22 cellular contexts compared by ENCODE assay signal in the genomic region with DNA sequence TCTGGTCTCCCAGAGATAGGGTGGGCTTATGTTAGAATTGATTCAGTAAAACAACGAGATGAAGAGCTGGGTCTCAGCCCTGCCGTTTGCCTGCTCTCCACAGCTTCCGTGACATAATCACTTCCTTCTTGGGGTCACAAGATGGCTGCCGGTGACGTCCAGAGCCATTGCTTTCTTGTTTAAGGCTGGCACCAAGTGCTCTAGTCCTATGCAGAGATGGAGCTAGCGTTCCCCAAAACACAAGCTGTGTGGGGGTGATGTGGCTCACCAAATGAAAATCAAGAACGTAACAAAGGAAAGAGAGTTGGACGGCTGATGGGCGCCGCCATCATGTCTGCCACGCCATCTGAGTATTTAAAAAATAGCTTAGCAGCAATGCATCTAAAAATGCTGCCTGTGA.
"Had no signal": no experiment of that assay in that cellular context is flagged by ENCODE, and none has a peak within 500 bp of the region (broad histone marks: within the 10 kb centered on the region; RNA-seq: fewer than 3 reads in every experiment).

No MANE protein-coding gene starts in this region.

- H3K9me3 ChIP-seq: ascending aorta, MG63 had no signal

- H3K36me3 ChIP-seq: cardiac muscle cell, MG63, WERI-Rb-1 had no signal

- H3K4me3 ChIP-seq: ascending aorta, cardiac muscle cell, MG63 had no signal

- H3K4me1 ChIP-seq: ascending aorta had no signal

- H3K27me3 ChIP-seq: ascending aorta, MG63 had no signal

- H3K36me3 Mint-ChIP-seq: activated naive CD4-positive, alpha-beta T cell treated with anti-CD3 and anti-CD28 coated beads, Interleukin-2, amount 50 U/mL, for 72 hours had no signal

- H3K9me3 Mint-ChIP-seq: activated CD4-positive, alpha-beta memory T cell treated with anti-CD3 and anti-CD28 coated beads, Interleukin-2, amount 10 ng/mL, durations not matched to agents 7 days and 5 days; activated naive CD4-positive, alpha-beta T cell treated with anti-CD3 and anti-CD28 coated beads, Interleukin-2, amount 50 U/mL, for 72 hours; activated naive CD8-positive, alpha-beta T cell treated with anti-CD3 and anti-CD28 coated beads, Interleukin-2, amount 50 U/mL, for 24 hours; brain had no signal

- H3K4me3 Mint-ChIP-seq: activated CD4-positive, alpha-beta memory T cell treated with anti-CD3 and anti-CD28 coated beads, Interleukin-2, amount 10 ng/mL, durations not matched to agents 7 days and 5 days; activated CD4-positive, alpha-beta T cell treated with anti-CD3 and anti-CD28 coated beads for 36 hours; activated naive CD8-positive, alpha-beta T cell treated with anti-CD3 and anti-CD28 coated beads, Interleukin-2, amount 50 U/mL, for 24 hours; brain had no signal

- H3K27ac ChIP-seq: ascending aorta, cardiac muscle cell, WERI-Rb-1 had no signal

- H3K27ac Mint-ChIP-seq: activated CD4-positive, alpha-beta memory T cell treated with anti-CD3 and anti-CD28 coated beads, Interleukin-2, amount 10 ng/mL, durations not matched to agents 7 days and 5 days had no signal

- H3K27me3 Mint-ChIP-seq: activated CD4-positive, alpha-beta memory T cell treated with anti-CD3 and anti-CD28 coated beads, Interleukin-2, amount 10 ng/mL, durations not matched to agents 7 days and 5 days; activated CD4-positive, alpha-beta T cell treated with anti-CD3 and anti-CD28 coated beads for 36 hours; activated naive CD8-positive, alpha-beta T cell treated with anti-CD3 and anti-CD28 coated beads, Interleukin-2, amount 50 U/mL, for 24 hours; brain had no signal

- DNase-seq: activated CD4-positive, alpha-beta memory T cell treated with anti-CD3 and anti-CD28 coated beads, Interleukin-2, amount 10 ng/mL, durations not matched to agents 7 days and 5 days; activated CD4-positive, alpha-beta T cell treated with anti-CD3 and anti-CD28 coated beads for 36 hours; activated CD4-positive, alpha-beta T cell treated with anti-CD3 and anti-CD28 coated beads, Interleukin-2, amount 50 U/mL, for 1 hour; activated naive CD4-positive, alpha-beta T cell treated with Interleukin-2 at 50 U/mL for 16 hours; activated naive CD8-positive, alpha-beta T cell treated with anti-CD3 and anti-CD28 coated beads, Interleukin-2, amount 50 U/mL, for 24 hours; activated T-cell treated with anti-CD3 and anti-CD28 coated beads for 4 hours; activated T-cell treated with anti-CD3 and anti-CD28 coated beads, Interleukin-2, amount 50 U/mL, for 48 hours; amniotic stem cell; MG63; NCI-H1105; NCI-H1436; NCI-H1694 treated with DMSO at 0.1 percent for 48 hours; NCI-H2029 treated with DMSO at 0.1 percent for 48 hours; NCI-H345; NCI-H510A; NCI-H526 treated with DMSO at 0.1 percent for 48 hours; SIG-M5; WERI-Rb-1 had no signal
